ENCODE assay signal across 8 cellular contexts in genomic region chr11:3423901-3424300, GRCh38. TPM values are rescaled to one million over a fixed set of nuclear protein-coding genes. Genes with fewer than 3 reads are reported as not detected.
DNase-seq lines count a peak whose midpoint lies in the region; ATAC-seq and TF ChIP-seq lines count a peak whose summit lies in the region.
"Not testable (repeated sequence)": the region's sequence is repeated elsewhere in the genome, so short reads cannot be mapped to it uniquely, and the experiment has no call there.

No MANE protein-coding gene starts in this region.

- TF ChIP-seq POLR2A in suprapubic skin (IDR thresholded peaks at IDR 0.05) = not testable (repeated sequence)

- not testable (repeated sequence) for H3K9ac ChIP-seq in KMS-11; iPS-18a (ENCODE audit: low read length); neural progenitor cell
- peak overlapping the region in 1 of 2 donors; percentile 55 for H3K9ac ChIP-seq in colonic mucosa (ENCODE audit: low read depth in 2 of 2, low read length in 2 of 2)

- WGBS in suprapubic skin = 18% methylated on average over 6 of the region's 6 CpGs

- H3K27ac Mint-ChIP-seq in CD4-positive, alpha-beta memory T cell = peak overlapping the region in 4 of 7 donors; percentile 55 to 96 (median 58)
- H3K27ac Mint-ChIP-seq in activated T-cell treated with anti-CD3 and anti-CD28 coated beads, Interleukin-2, amount 50 U/mL, for 24 hours; neural progenitor cell: not testable (repeated sequence)

- not testable (repeated sequence) for H4K20me1 ChIP-seq in KMS-11 (ENCODE audit: insufficient read depth); neural progenitor cell (ENCODE audit: low read depth)

- CTCF ChIA-PET in CD4-positive, alpha-beta memory T cell (lab: Charles Lee; ENCODE audit: partially characterized antibody); Panc1 (lab: Charles Lee): not testable (repeated sequence)

- H3K4me2 ChIP-seq in KMS-11 (peak overlapping the region; percentile 63; the same call in 1 of the 2 replicates), neural progenitor cell (peak overlapping the region; percentile 73)

- H3K27me3 Mint-ChIP-seq in CD4-positive, alpha-beta memory T cell = not testable (repeated sequence)
- H3K27me3 Mint-ChIP-seq in activated T-cell treated with anti-CD3 and anti-CD28 coated beads, Interleukin-2, amount 50 U/mL, for 24 hours = peaks cover 13% of the 10 kb centered on the region
- peaks cover 13% of the 10 kb centered on the region for H3K27me3 Mint-ChIP-seq in neural progenitor cell (ENCODE audit: insufficient read depth, low read depth)

- not testable (repeated sequence) for H3K79me2 ChIP-seq in KMS-11 (ENCODE audit: insufficient read depth, low read depth); neural progenitor cell (ENCODE audit: low read depth)

- not testable (repeated sequence) for H3K27me3 ChIP-seq in CD4-positive, alpha-beta memory T cell (ENCODE audit: insufficient read depth, low read length); KMS-11 (ENCODE audit: insufficient read depth, low read depth); Panc1 (ENCODE audit: control insufficient read depth, insufficient read depth, low read length); colonic mucosa; iPS-18a (ENCODE audit: control insufficient read depth, insufficient read depth, low read length); neural progenitor cell; suprapubic skin

- DNase-seq in CD4-positive, alpha-beta memory T cell; Panc1 (ENCODE audit: low read depth, low spot score); activated T-cell treated with anti-CD3 and anti-CD28 coated beads, Interleukin-2, amount 50 U/mL, for 24 hours; colonic mucosa; neural progenitor cell (ENCODE audit: low spot score); suprapubic skin (ENCODE audit: low spot score in 2 of 2): not testable (repeated sequence)

- in situ Hi-C loops in Panc1 (cut with HindIII; ENCODE audit: low pct_unique_long_range_greater_than_20kb, low sequenced_read_pairs) = not testable (repeated sequence)

- peak overlapping the region; percentile 57 to 97 (median 92) for H3K4me3 Mint-ChIP-seq in CD4-positive, alpha-beta memory T cell
- H3K4me3 Mint-ChIP-seq in activated T-cell treated with anti-CD3 and anti-CD28 coated beads, Interleukin-2, amount 50 U/mL, for 24 hours = peak overlapping the region; percentile 85
- H3K4me3 Mint-ChIP-seq in neural progenitor cell = peak overlapping the region; percentile 83

- H3K4me3 ChIP-seq in CD4-positive, alpha-beta memory T cell (ENCODE audit: low read length in 2 of 2); KMS-11 (IDR thresholded peaks at IDR 0.05; ENCODE audit: insufficient read depth, low read depth, low read length): not testable (repeated sequence)
- H3K4me3 ChIP-seq in Panc1 (ENCODE audit: low read depth in 2 of 2, low read length in 2 of 2) (peak overlapping the region in 1 of 2 experiments; percentile 78; a peak in 2 of 4 replicates), colonic mucosa (peak overlapping the region; percentile 63), iPS-18a (ENCODE audit: low read length) (peak overlapping the region; percentile 56), neural progenitor cell (peak overlapping the region; percentile 39), suprapubic skin (peak overlapping the region; percentile 66)

- peaks cover 4 to 16% (median 11%) of the 10 kb centered on the region in 4 donors for H3K4me1 Mint-ChIP-seq in CD4-positive, alpha-beta memory T cell
- H3K4me1 Mint-ChIP-seq in activated T-cell treated with anti-CD3 and anti-CD28 coated beads, Interleukin-2, amount 50 U/mL, for 24 hours (ENCODE audit: low read depth) = peaks cover 17% of the 10 kb centered on the region
- peaks cover 24% of the 10 kb centered on the region for H3K4me1 Mint-ChIP-seq in neural progenitor cell

- not testable (repeated sequence) for H3K36me3 ChIP-seq in CD4-positive, alpha-beta memory T cell (ENCODE audit: insufficient read depth, low read length); KMS-11 (ENCODE audit: insufficient read depth); Panc1 (ENCODE audit: control insufficient read depth, insufficient read depth, low read length); colonic mucosa; iPS-18a (ENCODE audit: control insufficient read depth, low read depth, low read length); neural progenitor cell; suprapubic skin

- not testable (repeated sequence) for H3K9me3 ChIP-seq in CD4-positive, alpha-beta memory T cell (ENCODE audit: control insufficient read depth in 1 of 2, low read length in 2 of 2); Panc1 (ENCODE audit: control insufficient read depth, insufficient read depth, low read depth, low read length); colonic mucosa; iPS-18a (ENCODE audit: control insufficient read depth, low read depth, low read length); neural progenitor cell (ENCODE audit: low read depth); suprapubic skin

- H3K27ac ChIP-seq in CD4-positive, alpha-beta memory T cell (ENCODE audit: low read depth, low read length); KMS-11; Panc1 (ENCODE audit: low read length); iPS-18a (ENCODE audit: low read length); neural progenitor cell; suprapubic skin: not testable (repeated sequence)
- peak overlapping the region; percentile 66 for H3K27ac ChIP-seq in colonic mucosa

- not testable (repeated sequence) for H2AFZ ChIP-seq in KMS-11 (ENCODE audit: low read depth); neural progenitor cell (replicated peaks)

- H3F3A ChIP-seq in neural progenitor cell (ENCODE audit: low read depth) = not testable (repeated sequence)

- BruUV-seq in Panc1 (replicated peaks; lab: Mats Ljungman, UMichigan) = TSS peak; percentile 84

- not testable (repeated sequence) for TF ChIP-seq EP300 in suprapubic skin (IDR thresholded peaks at IDR 0.05)

- TF ChIP-seq CTCF in KMS-11 (conservative IDR thresholded peaks at IDR 0.05; ENCODE audit: low read depth, low read length); Panc1 (IDR thresholded peaks at IDR 0.05); colonic mucosa (IDR thresholded peaks at IDR 0.05); neural progenitor cell (IDR thresholded peaks at IDR 0.05); suprapubic skin (IDR thresholded peaks at IDR 0.05): not testable (repeated sequence)

- intact Hi-C loops in CD4-positive, alpha-beta memory T cell (cut with micrococcal nuclease) = loop anchor here (1.0 to 5.0 kb wide), 3 partner anchors 31 to 432 kb away; partner anchors contain the start of genes NAP1L4 and ZNF195
- intact Hi-C loops in Panc1 (cut with micrococcal nuclease; ENCODE audit: unreplicated experiment); colonic mucosa (cut with DNase I): not testable (repeated sequence)

- H3K36me3 Mint-ChIP-seq in CD4-positive, alpha-beta memory T cell; activated T-cell treated with anti-CD3 and anti-CD28 coated beads, Interleukin-2, amount 50 U/mL, for 24 hours (ENCODE audit: low read depth); neural progenitor cell: not testable (repeated sequence)

- POLR2A ChIA-PET in CD4-positive, alpha-beta memory T cell (lab: Charles Lee; ENCODE audit: partially characterized antibody) = interaction anchor here (1.0 kb wide), 1 partner anchor 46 kb away, joined by 3 read pairs; no protein-coding TSS in a partner anchor
- POLR2A ChIA-PET in Panc1 (lab: Charles Lee) = interaction anchor here (0.6 kb wide), 1 partner anchor 16 kb away, joined by 6 read pairs; no protein-coding TSS in a partner anchor

- not testable (repeated sequence) for ATAC-seq in Panc1

- H3K4me1 ChIP-seq in CD4-positive, alpha-beta memory T cell (ENCODE audit: insufficient read depth, low read length); KMS-11 (ENCODE audit: low read depth, poor library complexity, severe bottlenecking); Panc1 (ENCODE audit: control insufficient read depth, insufficient read depth, low read length); colonic mucosa; iPS-18a (ENCODE audit: control insufficient read depth, low read depth, low read length); neural progenitor cell: not testable (repeated sequence)
- peaks cover 15% of the 10 kb centered on the region for H3K4me1 ChIP-seq in suprapubic skin

- H3K9me3 Mint-ChIP-seq in CD4-positive, alpha-beta memory T cell; activated T-cell treated with anti-CD3 and anti-CD28 coated beads, Interleukin-2, amount 50 U/mL, for 24 hours; neural progenitor cell: not testable (repeated sequence)

RNA-seq across cellular contexts. Expression of gene ZNF195, which starts 45.0 kb away (rescaled TPM):
- total RNA-seq in CD4-positive, alpha-beta memory T cell = 10 to 100 TPM; 35.8 to 37.1 TPM
- polyA plus RNA-seq in CD4-positive, alpha-beta memory T cell = 10 to 100 TPM; 22.4 to 26.8 TPM
- total RNA-seq in Panc1 (2021; ENCODE audit: unreplicated experiment) = 79.0 TPM
- 37.5 TPM for polyA plus RNA-seq in Panc1 (2012; ENCODE audit: insufficient read length)
- total RNA-seq in colonic mucosa = 10 to 100 TPM; 19.2 to 34.3 TPM
- 57.9 and 72.2 TPM in 2 replicates for total RNA-seq in neural progenitor cell (ENCODE audit: low replicate concordance)
- 10 to 100 TPM; 14.4 to 22.4 (median 18.2) TPM for total RNA-seq in suprapubic skin
